In the genomic region with DNA sequence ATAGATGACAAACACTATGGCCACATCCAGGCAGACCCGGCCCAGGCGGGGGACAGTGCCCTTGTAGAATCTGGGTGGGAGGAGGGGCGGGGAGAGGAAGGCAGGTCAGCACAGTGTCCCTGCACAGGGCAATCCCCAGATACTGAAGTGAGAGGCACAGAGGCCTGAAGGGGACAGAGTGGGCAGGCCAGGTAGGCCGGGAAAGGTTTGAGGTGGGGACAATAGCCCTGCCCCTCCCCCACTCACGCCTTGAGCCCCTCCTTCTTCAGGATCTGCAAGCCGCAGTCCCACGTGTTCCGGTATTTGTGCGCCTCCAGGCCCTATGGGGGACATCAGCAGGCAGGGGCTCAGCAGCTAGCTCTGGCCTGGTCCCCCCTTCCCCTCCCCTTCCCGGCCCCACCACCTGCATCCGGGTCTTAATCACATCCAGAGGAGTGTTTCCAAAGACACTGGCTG, we compare ENCODE assay signal across 14 cellular contexts. TPM values are rescaled to one million over a fixed set of nuclear protein-coding genes. Genes with fewer than 3 reads are reported as not detected.
DNase-seq lines count a peak whose midpoint lies in the region; ATAC-seq and TF ChIP-seq lines count a peak whose summit lies in the region.
"Had no signal": no experiment of that assay in that cellular context is flagged by ENCODE, and none has a peak within 500 bp of the region (broad histone marks: within the 10 kb centered on the region; RNA-seq: fewer than 3 reads in every experiment).

No MANE protein-coding gene starts in this region.

- POLR2A ChIA-PET in A673 (lab: Charles Lee; ENCODE audit: low non-redundant PET), result no interaction called here
- POLR2A ChIA-PET in Caco-2 (lab: Charles Lee), result interaction anchor here (0.6 kb wide), 1 partner anchor 894 kb away, joined by 3 read pairs; no protein-coding TSS in a partner anchor
- POLR2A ChIA-PET in WTC11 (lab: Charles Lee), result no interaction called here

- H3K36me3 Mint-ChIP-seq in Caco-2 (ENCODE audit: insufficient read depth, unreplicated experiment) (peaks cover 58% of the 10 kb centered on the region), WTC11 (no peaks in the 10 kb centered on the region; the same call in 1 of the 2 replicates)

- DNase-seq in A673 (ENCODE audit: low spot score) (no peak), Caco-2 (no peak), WTC11 (ENCODE audit: low spot score) (peak; percentile 35), islet precursor cell (peak; percentile 38), esophagus muscularis mucosa (ENCODE audit: extremely low spot score) (no peak), posterior vena cava (ENCODE audit: low spot score) (no peak)
- DNase-seq: activated CD8-positive, alpha-beta memory T cell treated with anti-CD3 and anti-CD28 coated beads for 24 hours; brain microvascular endothelial cell; esophagus squamous epithelium; MV-4-11; NCI-H524 had no signal

- TF ChIP-seq POLR2A in esophagus muscularis mucosa (IDR thresholded peaks at IDR 0.05; ENCODE audit: low read depth), result no peak

- H3K27me3 Mint-ChIP-seq in Caco-2 (ENCODE audit: insufficient read depth, unreplicated experiment) (no peaks in the 10 kb centered on the region), WTC11 (ENCODE audit: low read depth) (no peaks in the 10 kb centered on the region; the same call in 1 of the 2 replicates)

- TF ChIP-seq CTCF in A673 (conservative IDR thresholded peaks at IDR 0.05; ENCODE audit: low read depth, low read length) (no peak), Caco-2 (IDR thresholded peaks at IDR 0.05; ENCODE audit: insufficient read depth in 1 of 2, low read depth in 1 of 2, low read length in 1 of 2, severe bottlenecking in 1 of 2, unreplicated experiment in 1 of 2) (no peak), WTC11 (IDR thresholded peaks at IDR 0.05) (no peak), esophagus muscularis mucosa (IDR thresholded peaks at IDR 0.05) (no peak)

- H3K27ac Mint-ChIP-seq in Caco-2 (ENCODE audit: unreplicated experiment) (no peak overlapping the region), WTC11 (peak overlapping the region; percentile 84)

- H3K27me3 ChIP-seq in A673 (replicated peaks; ENCODE audit: insufficient read depth, low read depth, low read length, poor library complexity), result no peaks in the 10 kb centered on the region
- H3K27me3 ChIP-seq in Caco-2 (replicated peaks; ENCODE audit: control insufficient read depth, insufficient read depth, low read length), result no peaks in the 10 kb centered on the region
- H3K27me3 ChIP-seq in esophagus muscularis mucosa, result no peaks in the 10 kb centered on the region
- H3K27me3 ChIP-seq: brain microvascular endothelial cell, esophagus squamous epithelium, SJSA1 had no signal

- no peaks in the 10 kb centered on the region for H3K9me3 ChIP-seq in A673 (ENCODE audit: low read depth, low read length, poor library complexity, severe bottlenecking)
- H3K9me3 ChIP-seq in Caco-2, result no peaks in the 10 kb centered on the region
- no peaks in the 10 kb centered on the region for H3K9me3 ChIP-seq in esophagus muscularis mucosa
- H3K9me3 ChIP-seq: esophagus squamous epithelium had no signal

- H3K4me1 ChIP-seq in A673 (ENCODE audit: insufficient read depth, low read length, poor library complexity, severe bottlenecking) (peaks cover 46% of the 10 kb centered on the region), Caco-2 (peaks cover 39% of the 10 kb centered on the region), esophagus muscularis mucosa (peaks cover 51 to 74% (median 70%) of the 10 kb centered on the region in 4 donors)

- intact Hi-C loops in A673 (cut with micrococcal nuclease; ENCODE audit: unreplicated experiment) (loop anchor here (5.0 kb wide), 1 partner anchor 116 kb away; a partner anchor contains a TSS), Caco-2 (cut with micrococcal nuclease; ENCODE audit: unreplicated experiment) (loop anchor here (5.0 kb wide), 3 partner anchors 34 to 301 kb away; a partner anchor contains a TSS), esophagus muscularis mucosa (cut with DNase I) (loop anchor here (5.0 kb wide), 2 partner anchors 34 to 256 kb away; a partner anchor contains a TSS), posterior vena cava (cut with DNase I) (loop anchor here in 1 of 2 donors (5.0 kb wide), 1 partner anchor 1184 kb away; no protein-coding TSS in a partner anchor)

- 52% methylated on average over 11 of the region's 11 CpGs for WGBS in esophagus muscularis mucosa

- no peak for TF ChIP-seq EP300 in esophagus muscularis mucosa (IDR thresholded peaks at IDR 0.05)

- peaks cover 18% of the 10 kb centered on the region for H3K4me1 Mint-ChIP-seq in Caco-2 (ENCODE audit: low read depth, unreplicated experiment)
- peaks cover 45% of the 10 kb centered on the region for H3K4me1 Mint-ChIP-seq in WTC11

- H3K36me3 ChIP-seq in A673 (ENCODE audit: insufficient read depth, low read length, poor library complexity, severe bottlenecking), result peaks cover 19% of the 10 kb centered on the region
- H3K36me3 ChIP-seq in Caco-2 (ENCODE audit: control insufficient read depth, insufficient read depth, low read length), result peaks cover 5% of the 10 kb centered on the region
- peaks cover 0 to 9% (median 0%) of the 10 kb centered on the region in 4 donors for H3K36me3 ChIP-seq in esophagus muscularis mucosa

- no peak for ATAC-seq in WTC11
- ATAC-seq in GM21515 (IDR thresholded peaks at IDR 0.05; ENCODE audit: unreplicated experiment), result no peak
- ATAC-seq in GM19395 (IDR thresholded peaks at IDR 0.05; ENCODE audit: unreplicated experiment), result no peak

- H3K27ac ChIP-seq in A673 (ENCODE audit: low read depth, low read length, poor library complexity, severe bottlenecking) (peak overlapping the region; percentile 81), esophagus muscularis mucosa (replicated peaks in 1 of 4) (peak overlapping the region in 1 of 4 donors; percentile 93)
- H3K27ac ChIP-seq: brain microvascular endothelial cell, SJSA1 had no signal

- H3K4me3 Mint-ChIP-seq in Caco-2 (ENCODE audit: unreplicated experiment), result peak overlapping the region; percentile 78
- peak overlapping the region; percentile 74 for H3K4me3 Mint-ChIP-seq in WTC11

- no TSS peak for BruUV-seq in A673 (replicated peaks; lab: Mats Ljungman, UMichigan)
- BruUV-seq in Caco-2 (replicated peaks; lab: Mats Ljungman, UMichigan), result no TSS peak

- CTCF ChIA-PET in A673 (lab: Charles Lee), result no interaction called here
- CTCF ChIA-PET in Caco-2 (lab: Charles Lee), result no interaction called here
- CTCF ChIA-PET in WTC11 (lab: Charles Lee), result interaction anchor here (0.6 kb wide), 1 partner anchor 142 kb away, joined by 4 read pairs; no protein-coding TSS in a partner anchor

- no peaks in the 10 kb centered on the region for H3K9me3 Mint-ChIP-seq in Caco-2 (ENCODE audit: unreplicated experiment)
- H3K9me3 Mint-ChIP-seq in WTC11, result no peaks in the 10 kb centered on the region

- H3K4me3 ChIP-seq in A673 (ENCODE audit: low read depth, low read length, poor library complexity, severe bottlenecking) (no peak overlapping the region), Caco-2 (ENCODE audit: low read depth, low read length) (no peak overlapping the region), esophagus muscularis mucosa (no peak overlapping the region)

TF ChIP-seq in WTC11, 78 proteins besides CTCF, POLR2A, EP300 and RAD21 (continues in another document):
- TF ChIP-seq, protein P1, sequence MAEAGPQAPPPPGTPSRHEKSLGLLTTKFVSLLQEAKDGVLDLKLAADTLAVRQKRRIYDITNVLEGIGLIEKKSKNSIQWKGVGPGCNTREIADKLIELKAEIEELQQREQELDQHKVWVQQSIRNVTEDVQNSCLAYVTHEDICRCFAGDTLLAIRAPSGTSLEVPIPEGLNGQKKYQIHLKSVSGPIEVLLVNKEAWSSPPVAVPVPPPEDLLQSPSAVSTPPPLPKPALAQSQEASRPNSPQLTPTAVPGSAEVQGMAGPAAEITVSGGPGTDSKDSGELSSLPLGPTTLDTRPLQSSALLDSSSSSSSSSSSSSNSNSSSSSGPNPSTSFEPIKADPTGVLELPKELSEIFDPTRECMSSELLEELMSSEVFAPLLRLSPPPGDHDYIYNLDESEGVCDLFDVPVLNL (CRISPR knock-in tag; IDR thresholded peaks at IDR 0.05; ENCODE audit: borderline replicate concordance, low read depth), result no peak

RNA-seq across cellular contexts. Expression of a gene that starts 2.3 kb away (rescaled TPM):
- total RNA-seq in A673 (2021) (91.0 and 115 TPM in 2 replicates), Caco-2 (2022) (142 and 155 TPM in 2 replicates), WTC11 (2021) (201 to 213 TPM (median 204 TPM) in 3 replicates), esophagus muscularis mucosa (10 to 100 TPM; 57.3 to 88.9 (median 71.8) TPM), posterior vena cava (10 to 100 TPM; 46.2 to 47.8 TPM)

RNA-seq across cellular contexts. Expression of a gene that starts 26.1 kb away (rescaled TPM):
- total RNA-seq in A673 (2021) (not detected in 2 replicates), Caco-2 (2022) (not detected in 2 replicates), WTC11 (2021) (0.44 to 0.68 TPM in 2 of 3 replicates, not detected in the other), esophagus muscularis mucosa (not detected), posterior vena cava (not detected)
- total RNA-seq: esophagus squamous epithelium, SJSA1 had no signal

RNA-seq across cellular contexts. Expression of a gene that starts 31.8 kb away (rescaled TPM):
- total RNA-seq in A673 (2021), result 21.1 and 21.4 TPM in 2 replicates
- 16.6 and 16.9 TPM in 2 replicates for total RNA-seq in Caco-2 (2022)
- total RNA-seq in WTC11 (2021), result 18.0 to 19.3 TPM (median 18.3 TPM) in 3 replicates
- 10 to 100 TPM; 11.2 to 21.9 (median 19.9) TPM for total RNA-seq in esophagus muscularis mucosa
- 10 to 100 TPM; 10.2 to 11.5 TPM for total RNA-seq in posterior vena cava

RNA-seq across cellular contexts. Expression of a gene that starts 45.1 kb away (rescaled TPM):
- total RNA-seq in A673 (2021), result not detected in 2 replicates
- total RNA-seq in Caco-2 (2022), result not detected in 2 replicates
- not detected in 3 replicates for total RNA-seq in WTC11 (2021)
- not detected for total RNA-seq in esophagus muscularis mucosa
- total RNA-seq in posterior vena cava, result not detected
- total RNA-seq: SJSA1 had no signal

RNA-seq across cellular contexts. Expression of a gene that starts 54.0 kb away (rescaled TPM):
- 41.1 and 47.3 TPM in 2 replicates for total RNA-seq in A673 (2021)
- total RNA-seq in Caco-2 (2022), result 65.6 and 67.9 TPM in 2 replicates
- 56.8 to 64.2 TPM (median 60.3 TPM) in 3 replicates for total RNA-seq in WTC11 (2021)
- 10 to 100 TPM; 45.7 to 79.6 (median 65.4) TPM for total RNA-seq in esophagus muscularis mucosa
- 10 to 100 TPM; 28.3 to 35.2 TPM for total RNA-seq in posterior vena cava

Comparison
In these comparisons a context has a peak if more than half of its experiments do, and no peak if none do; other contexts are left out.
1. DNase-seq: peak in WTC11 (single experiment) and islet precursor cell (single experiment); none in A673 (single experiment), Caco-2 (0 of 2), esophagus muscularis mucosa (single experiment) and posterior vena cava (single experiment).